In genomic region chr3:121592856-121593702, GRCh38 we compare ENCODE assay signal across 1 cellular context.
TF ChIP-seq lines count a peak whose summit lies in the region.

A gene with protein sequence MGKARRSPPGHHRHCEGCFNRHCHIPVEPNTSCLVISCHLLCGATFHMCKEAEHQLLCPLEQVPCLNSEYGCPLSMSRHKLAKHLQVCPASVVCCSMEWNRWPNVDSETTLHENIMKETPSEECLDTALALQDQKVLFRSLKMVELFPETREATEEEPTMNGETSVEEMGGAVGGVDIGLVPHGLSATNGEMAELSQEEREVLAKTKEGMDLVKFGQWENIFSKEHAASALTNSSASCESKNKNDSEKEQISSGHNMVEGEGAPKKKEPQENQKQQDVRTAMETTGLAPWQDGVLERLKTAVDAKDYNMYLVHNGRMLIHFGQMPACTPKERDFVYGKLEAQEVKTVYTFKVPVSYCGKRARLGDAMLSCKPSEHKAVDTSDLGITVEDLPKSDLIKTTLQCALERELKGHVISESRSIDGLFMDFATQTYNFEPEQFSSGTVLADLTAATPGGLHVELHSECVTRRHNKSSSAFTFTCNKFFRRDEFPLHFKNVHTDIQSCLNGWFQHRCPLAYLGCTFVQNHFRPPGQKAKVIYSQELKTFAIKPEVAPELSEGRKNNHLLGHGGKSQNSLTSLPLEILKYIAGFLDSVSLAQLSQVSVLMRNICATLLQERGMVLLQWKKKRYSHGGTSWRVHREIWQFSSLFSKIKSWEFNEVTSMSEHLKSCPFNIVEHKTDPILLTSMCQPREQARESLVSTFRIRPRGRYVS (plus strand): TSS chr3:121593379. CDS start chr3:121620576, 27,197 bp downstream.

TF ChIP-seq in HepG2, 621 proteins besides CTCF, POLR2A, EP300 and RAD21 (continued from another document):
- no peak for TF ChIP-seq ZNF609 (CRISPR knock-in tag; IDR thresholded peaks at IDR 0.05; ENCODE audit: borderline replicate concordance)
- TF ChIP-seq ZBTB34 (CRISPR knock-in tag; IDR thresholded peaks at IDR 0.05): no peak
- TF ChIP-seq FIP1L1 (IDR thresholded peaks at IDR 0.05; ENCODE audit: borderline replicate concordance, insufficient read depth, low read depth, low read length): no peak
- no peak for TF ChIP-seq SNRNP70 (IDR thresholded peaks at IDR 0.05; ENCODE audit: low read depth, low read length)
- TF ChIP-seq CBX2 (IDR thresholded peaks at IDR 0.05; ENCODE audit: low read depth, low read length): no peak
- no peak for TF ChIP-seq CBX2 (CRISPR knock-in tag; IDR thresholded peaks at IDR 0.05; ENCODE audit: low read depth)
- no peak for TF ChIP-seq E2F2 (CRISPR knock-in tag; IDR thresholded peaks at IDR 0.05; ENCODE audit: borderline replicate concordance)
- no peak for TF ChIP-seq ZFP90 (CRISPR knock-in tag; IDR thresholded peaks at IDR 0.05; ENCODE audit: borderline replicate concordance)
- peak; percentile 56 for TF ChIP-seq CEBPG (CRISPR knock-in tag; IDR thresholded peaks at IDR 0.05)
- TF ChIP-seq NFAT5 (CRISPR knock-in tag; IDR thresholded peaks at IDR 0.05): no peak
- TF ChIP-seq ZNF160 (CRISPR knock-in tag; IDR thresholded peaks at IDR 0.05): no peak
- no peak for TF ChIP-seq KLF13 (CRISPR knock-in tag; IDR thresholded peaks at IDR 0.05)
- no peak for TF ChIP-seq MLXIP (CRISPR knock-in tag; IDR thresholded peaks at IDR 0.05; ENCODE audit: borderline replicate concordance)
- TF ChIP-seq MAFF (IDR thresholded peaks at IDR 0.05; ENCODE audit: low read depth, low read length): peak; percentile 89
- no peak for TF ChIP-seq TBP (CRISPR knock-in tag; IDR thresholded peaks at IDR 0.05)
- TF ChIP-seq MAFG (CRISPR knock-in tag; IDR thresholded peaks at IDR 0.05): 0 out of 2 replicates have a peak, but pooled peaks have one; percentile 42
- TF ChIP-seq ZNF460 (CRISPR knock-in tag; IDR thresholded peaks at IDR 0.05; ENCODE audit: borderline replicate concordance): no peak
- no peak for TF ChIP-seq HIC2 (CRISPR knock-in tag; IDR thresholded peaks at IDR 0.05; ENCODE audit: low read depth)
- no peak for TF ChIP-seq HNF1A (IDR thresholded peaks at IDR 0.05; ENCODE audit: low read depth)
- TF ChIP-seq HNF1A (CRISPR knock-in tag; IDR thresholded peaks at IDR 0.05; ENCODE audit: borderline replicate concordance): no peak
- TF ChIP-seq FOXO1 (CRISPR knock-in tag; IDR thresholded peaks at IDR 0.05): no peak
- TF ChIP-seq ZNF331 (CRISPR knock-in tag; IDR thresholded peaks at IDR 0.05): no peak
